ENCODE assay signal across 30 cellular contexts in genomic region chr7:98090116-98090515, GRCh38.
"Had no signal": no experiment of that assay in that cellular context is flagged by ENCODE, and none has a peak within 500 bp of the region (broad histone marks: within the 10 kb centered on the region; RNA-seq: fewer than 3 reads in every experiment).

No MANE protein-coding gene starts in this region.

- H3K36me3 ChIP-seq: brain microvascular endothelial cell, cardiac muscle cell, colonic mucosa, esophagus muscularis mucosa, gastrocnemius medialis, heart left ventricle had no signal

- ATAC-seq: activated T-cell treated with anti-CD3 and anti-CD28 coated beads, Interleukin-2, amount 50 U/mL, for 4 hours; activated T-helper 17 cell treated with anti-CD3 and anti-CD28 coated beads, Interleukin-2, amount 50 U/mL, for 72 hours; foreskin keratinocyte; gastrocnemius medialis; heart left ventricle; T-helper 17 cell had no signal

- DNase-seq: activated CD4-positive, alpha-beta memory T cell treated with anti-CD3 and anti-CD28 coated beads, Interleukin-2, amount 10 ng/mL, durations not matched to agents 7 days and 5 days; activated CD4-positive, alpha-beta T cell treated with anti-CD3 and anti-CD28 coated beads for 1 hour; activated CD4-positive, alpha-beta T cell treated with anti-CD3 and anti-CD28 coated beads for 4 hours; activated CD4-positive, alpha-beta T cell treated with anti-CD3 and anti-CD28 coated beads, Interleukin-2, amount 10 ng/mL, durations not matched to agents 7 days and 5 days; activated CD4-positive, alpha-beta T cell treated with anti-CD3 and anti-CD28 coated beads, Interleukin-2, amount 50 U/mL, for 4 hours; activated effector memory CD4-positive, alpha-beta T cell treated with Interleukin-2 at 50 U/mL for 16 hours; activated gamma-delta T cell treated with Interleukin-2 at 50 U/mL for 16 hours; activated naive CD4-positive, alpha-beta T cell treated with anti-CD3 and anti-CD28 coated beads, Interleukin-2, amount 50 U/mL, for 16 hours; activated naive CD4-positive, alpha-beta T cell treated with Interleukin-2 at 50 U/mL for 16 hours; activated T-cell treated with anti-CD3 and anti-CD28 coated beads, Interleukin-2, amount 50 U/mL, for 4 hours; amniotic stem cell; anterior cingulate cortex; brain microvascular endothelial cell; central memory CD4-positive, alpha-beta T cell; cerebellar nuclear complex; colonic mucosa; effector CD8-positive, alpha-beta T cell; erythroblast; gastrocnemius medialis; glutamatergic neuron; heart left ventricle; T-helper 1 cell; T-helper 17 cell; T1000 had no signal

- H3K9me3 ChIP-seq: colonic mucosa had no signal

- H3K27ac Mint-ChIP-seq: activated CD4-positive, alpha-beta memory T cell treated with anti-CD3 and anti-CD28 coated beads, Interleukin-2, amount 10 ng/mL, durations not matched to agents 7 days and 5 days; activated CD4-positive, alpha-beta T cell treated with anti-CD3 and anti-CD28 coated beads, Interleukin-2, amount 10 ng/mL, durations not matched to agents 7 days and 5 days; activated naive CD8-positive, alpha-beta T cell; activated T-helper 17 cell treated with anti-CD3 and anti-CD28 coated beads, Interleukin-2, amount 50 U/mL, for 72 hours; T-helper 17 cell; T-helper 2 cell treated with Interferon-gamma antibody and Interleukin-4, amounts not matched to agents 5 μg/mL and 100 μg/mL, for 36 hours had no signal

- H3K27ac ChIP-seq: brain microvascular endothelial cell, cardiac muscle cell, colonic mucosa, esophagus muscularis mucosa, foreskin keratinocyte, gastrocnemius medialis, heart left ventricle had no signal

- H3K4me3 ChIP-seq: cardiac muscle cell, colonic mucosa, esophagus muscularis mucosa, gastrocnemius medialis, heart left ventricle had no signal

- H3K4me3 Mint-ChIP-seq: activated CD4-positive, alpha-beta memory T cell treated with anti-CD3 and anti-CD28 coated beads, Interleukin-2, amount 10 ng/mL, durations not matched to agents 7 days and 5 days; activated CD4-positive, alpha-beta T cell treated with anti-CD3 and anti-CD28 coated beads, Interleukin-2, amount 10 ng/mL, durations not matched to agents 7 days and 5 days; activated naive CD8-positive, alpha-beta T cell; activated T-cell treated with anti-CD3 and anti-CD28 coated beads, Interleukin-2, amount 50 U/mL, for 4 hours; activated T-helper 17 cell treated with anti-CD3 and anti-CD28 coated beads, Interleukin-2, amount 50 U/mL, for 72 hours; T-helper 17 cell; T-helper 2 cell treated with Interferon-gamma antibody and Interleukin-4, amounts not matched to agents 5 μg/mL and 100 μg/mL, for 36 hours had no signal

- H3K36me3 Mint-ChIP-seq: activated naive CD8-positive, alpha-beta T cell had no signal

- H3K27me3 ChIP-seq: brain microvascular endothelial cell, cardiac muscle cell, colonic mucosa, foreskin keratinocyte, gastrocnemius medialis had no signal

- H3K4me1 Mint-ChIP-seq: activated CD4-positive, alpha-beta memory T cell treated with anti-CD3 and anti-CD28 coated beads, Interleukin-2, amount 10 ng/mL, durations not matched to agents 7 days and 5 days; activated CD4-positive, alpha-beta T cell treated with anti-CD3 and anti-CD28 coated beads, Interleukin-2, amount 10 ng/mL, durations not matched to agents 7 days and 5 days; activated T-helper 17 cell treated with anti-CD3 and anti-CD28 coated beads, Interleukin-2, amount 50 U/mL, for 72 hours; T-helper 17 cell had no signal

- H3K9me3 Mint-ChIP-seq: activated CD4-positive, alpha-beta memory T cell treated with anti-CD3 and anti-CD28 coated beads, Interleukin-2, amount 10 ng/mL, durations not matched to agents 7 days and 5 days; activated CD4-positive, alpha-beta T cell treated with anti-CD3 and anti-CD28 coated beads, Interleukin-2, amount 10 ng/mL, durations not matched to agents 7 days and 5 days; activated T-helper 17 cell treated with anti-CD3 and anti-CD28 coated beads, Interleukin-2, amount 50 U/mL, for 72 hours; T-helper 2 cell treated with Interferon-gamma antibody and Interleukin-4, amounts not matched to agents 5 μg/mL and 100 μg/mL, for 36 hours had no signal

- H3K4me1 ChIP-seq: esophagus muscularis mucosa, gastrocnemius medialis, heart left ventricle had no signal
